Comparison of ENCODE assay signal across 9 cellular contexts in the genomic region with DNA sequence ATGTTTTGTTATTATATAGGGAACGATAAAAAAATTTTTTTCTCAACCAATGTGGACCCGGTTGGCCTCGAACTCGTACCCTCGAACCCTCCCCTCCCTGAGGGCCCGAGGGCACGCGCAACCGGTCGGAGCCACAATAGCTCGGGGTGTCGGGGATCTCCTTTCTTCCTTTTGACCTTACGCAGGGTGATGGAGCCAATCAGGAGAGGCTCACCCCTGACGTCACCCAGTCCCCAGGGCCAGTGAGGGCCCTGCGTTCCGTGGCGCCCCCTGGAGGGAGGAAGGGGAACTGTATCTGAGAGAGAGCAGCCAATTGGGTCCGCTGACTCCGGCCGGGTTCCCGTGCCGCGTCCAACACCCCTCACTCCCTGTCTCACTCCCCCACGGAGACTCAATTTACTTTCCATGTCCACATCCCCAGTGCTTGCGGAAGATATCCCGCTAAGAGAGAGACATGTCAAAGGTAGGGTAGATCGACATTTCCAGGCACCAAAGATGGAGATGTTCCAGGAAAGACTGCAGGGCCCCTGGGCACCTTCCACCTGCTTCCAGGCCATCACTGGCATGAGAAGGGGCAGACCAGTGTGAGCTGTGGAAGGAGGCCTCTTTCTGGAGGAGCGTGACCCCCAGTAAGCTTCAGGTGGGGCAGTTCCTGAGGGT. TPM values are rescaled to one million over a fixed set of nuclear protein-coding genes. Genes with fewer than 3 reads are reported as not detected.
DNase-seq lines count a peak whose midpoint lies in the region; FAIRE-seq and TF ChIP-seq lines count a peak whose summit lies in the region.
"Not testable (repeated sequence)": the region's sequence is repeated elsewhere in the genome, so short reads cannot be mapped to it uniquely, and the experiment has no call there.
"Had no signal": no experiment of that assay in that cellular context is flagged by ENCODE, and none has a peak within 500 bp of the region (broad histone marks: within the 10 kb centered on the region; RNA-seq: fewer than 3 reads in every experiment).

A gene (plus strand): TSS at position 249 of the 660 bp plus-strand sequence. CDS start 206 bp downstream, at position 455.

- H3K9me2 ChIP-seq in SK-N-SH = not testable (repeated sequence)

- TF ChIP-seq CTCF in AG04449 (IDR thresholded peaks at IDR 0.05; ENCODE audit: insufficient read depth, low read length, missing control alignments) = peak; percentile 17
- TF ChIP-seq CTCF in GM12874 (IDR thresholded peaks at IDR 0.05; ENCODE audit: insufficient read depth, low read depth, low read length) = peak; percentile 56
- peak; percentile 66 for TF ChIP-seq CTCF in SK-N-SH (IDR thresholded peaks at IDR 0.05)
- peak; percentile 24 for TF ChIP-seq CTCF in bronchial epithelial cell (IDR thresholded peaks at IDR 0.05; ENCODE audit: insufficient read depth, low read length, severe bottlenecking)

- not testable (repeated sequence) for H3K4me3 ChIP-seq in AG04449 (ENCODE audit: low read depth, low read length); SK-N-SH (ENCODE audit: low read depth in 2 of 2, low read length in 1 of 2); bronchial epithelial cell (ENCODE audit: low read depth, low read length)
- H3K4me3 ChIP-seq in iPS-15b (ENCODE audit: low read depth, low read length) = peak within 1 kb of the TSS; percentile 43

- H3F3A ChIP-seq in SK-N-SH (replicated peaks; ENCODE audit: insufficient read depth) = not testable (repeated sequence)

- H3K36me3 ChIP-seq in SK-N-SH (replicated peaks in 1 of 2; ENCODE audit: control insufficient read depth in 1 of 2, insufficient read depth in 2 of 2, low read length in 1 of 2); bronchial epithelial cell (ENCODE audit: control insufficient read depth, insufficient read depth, low read length); iPS-15b (ENCODE audit: control insufficient read depth, insufficient read depth, low read length): not testable (repeated sequence)

- not testable (repeated sequence) for H3K79me2 ChIP-seq in SK-N-SH (ENCODE audit: insufficient read depth)

- not testable (repeated sequence) for H4K20me1 ChIP-seq in SK-N-SH (ENCODE audit: insufficient read depth)

- not testable (repeated sequence) for DNase-seq in AG04449 (ENCODE audit: low read depth, low spot score); bronchial epithelial cell (ENCODE audit: low read depth)
- peak; percentile 79 for DNase-seq in NCI-H146 (lab: John Stamatoyannopoulos, UW)
- peak; percentile 81 for DNase-seq in SK-N-SH
- peak; percentile 71 for DNase-seq in activated CD8-positive, alpha-beta memory T cell treated with anti-CD3 and anti-CD28 coated beads, Interleukin-2, amount 50 U/mL, for 4 hours
- peak; percentile 74 to 82 for DNase-seq in stimulated activated CD4-positive, alpha-beta T cell treated with anti-CD3 and anti-CD28 coated beads, Interleukin-15, amount 100 ng/mL, for 48 hours (ENCODE audit: low read depth in 2 of 2)

- H3K9ac ChIP-seq in SK-N-SH; iPS-15b (ENCODE audit: low read depth, low read length): not testable (repeated sequence)

- POLR2A ChIA-PET in AG04449 (lab: Yijun Ruan, JAX); SK-N-SH (lab: Yijun Ruan, JAX): not testable (repeated sequence)

- not testable (repeated sequence) for H3K27me3 ChIP-seq in SK-N-SH (ENCODE audit: insufficient read depth); bronchial epithelial cell (ENCODE audit: control insufficient read depth, insufficient read depth, low read length); iPS-15b (ENCODE audit: control insufficient read depth, insufficient read depth, low read length)

- H3K4me2 ChIP-seq in SK-N-SH = not testable (repeated sequence)

- H3K9me3 ChIP-seq in SK-N-SH; iPS-15b (ENCODE audit: control insufficient read depth, insufficient read depth, low read length): not testable (repeated sequence)

- not testable (repeated sequence) for TF ChIP-seq EP300 in SK-N-SH (IDR thresholded peaks at IDR 0.05; ENCODE audit: borderline replicate concordance in 1 of 2, low read depth in 1 of 2, low read length in 1 of 2)

- H3K4me1 ChIP-seq in SK-N-SH (ENCODE audit: control insufficient read depth in 1 of 2, insufficient read depth in 2 of 2, low read depth in 1 of 2, low read length in 1 of 2); iPS-15b (ENCODE audit: control insufficient read depth, insufficient read depth, low read length): not testable (repeated sequence)

- CTCF ChIA-PET in AG04449 (lab: Yijun Ruan, JAX) = not testable (repeated sequence)
- CTCF ChIA-PET in SK-N-SH (lab: Yijun Ruan, JAX) = interaction anchor here (1.0 kb wide), 1 partner anchor 12 kb away, joined by 3 read pairs; no protein-coding TSS in a partner anchor

- not testable (repeated sequence) for TF ChIP-seq RAD21 in SK-N-SH (IDR thresholded peaks at IDR 0.05; ENCODE audit: low read length)

- WGBS in SK-N-SH (ENCODE audit: low lambda C conversion rate) = 32% methylated on average over 18 of the region's 28 CpGs

- not testable (repeated sequence) for FAIRE-seq in bronchial epithelial cell (lab: Jason Lieb, UNC)

- not testable (repeated sequence) for H3K27ac ChIP-seq in SK-N-SH (ENCODE audit: low read depth in 2 of 2, low read length in 1 of 2)

- not testable (repeated sequence) for H2AFZ ChIP-seq in SK-N-SH (ENCODE audit: low read depth)

TF ChIP-seq in SK-N-SH, 30 proteins besides CTCF, POLR2A, EP300 and RAD21:
- TF ChIP-seq RFX5 (IDR thresholded peaks at IDR 0.05; ENCODE audit: low read length) = 0 out of 2 replicates have a peak, but pooled peaks have one; percentile 36

RNA-seq across cellular contexts. Expression of the gene that starts here (rescaled TPM):
- 0.50 and 0.64 TPM in 2 replicates for polyA plus RNA-seq in SK-N-SH (2012; rRNA removed)
- polyA plus RNA-seq in SK-N-SH (2012; cell fraction: cytosol; rRNA removed) = 0.06 and 0.30 TPM in 2 replicates
- 0.08 TPM in 1 of 2 replicates, not detected in the other for polyA plus RNA-seq in SK-N-SH (2012; cell fraction: nucleus; rRNA removed)
- not detected in 2 replicates for total RNA-seq in bronchial epithelial cell
- total RNA-seq: ovary had no signal
- polyA plus RNA-seq: ovary had no signal

Comparison
In these comparisons a context has a peak if more than half of its experiments do, and no peak if none do; other contexts are left out.
1. Peak in DNase-seq in SK-N-SH; RNA of the gene not detected or under 1 TPM.